Comparison of ENCODE assay signal across 8 cellular contexts in the genomic region with DNA sequence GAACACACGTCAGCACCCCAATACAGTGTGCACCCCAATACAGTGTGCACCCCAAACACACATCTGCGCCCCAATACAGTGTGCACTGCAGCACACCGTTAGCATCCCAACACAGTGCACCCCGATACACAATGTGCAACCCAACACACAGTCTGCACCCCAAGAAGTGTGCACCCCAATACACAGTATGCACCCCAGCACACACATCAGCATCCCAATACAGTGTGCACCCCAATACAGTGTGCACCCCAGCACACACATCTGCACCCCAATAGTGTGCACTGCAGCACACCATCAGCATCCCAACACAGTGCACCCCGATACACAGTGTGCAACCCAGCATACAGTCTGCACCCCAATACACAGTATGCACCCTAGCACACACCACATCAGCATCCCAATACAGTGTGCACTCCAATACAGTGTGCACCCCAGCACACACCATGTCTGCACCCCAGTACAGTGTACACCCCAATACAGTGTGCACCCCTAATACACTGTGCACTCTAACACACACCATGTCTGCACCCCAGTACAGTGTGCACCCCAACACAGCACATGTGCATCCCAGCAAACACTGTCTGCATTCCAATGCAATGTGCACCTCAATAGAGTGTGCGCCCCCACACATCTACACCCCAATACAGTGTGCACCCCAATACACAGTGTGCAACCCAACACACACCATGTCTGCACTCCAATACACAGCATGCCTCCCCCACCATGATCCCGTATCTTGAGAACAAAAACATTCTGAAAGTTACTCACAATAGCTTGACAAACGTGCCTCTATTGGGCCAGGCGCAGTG. TPM values are rescaled to one million over a fixed set of nuclear protein-coding genes. Genes with fewer than 3 reads are reported as not detected.
DNase-seq lines count a peak whose midpoint lies in the region; ATAC-seq and TF ChIP-seq lines count a peak whose summit lies in the region.

No MANE protein-coding gene starts in this region.

- H3K27ac ChIP-seq in BLaER1 = peak overlapping the region; percentile 83
- peak overlapping the region in 1 of 3 donors; percentile 40 for H3K27ac ChIP-seq in right lobe of liver
- peak overlapping the region; percentile 65 for H3K27ac ChIP-seq in vagina

- peaks cover 19% of the 10 kb centered on the region; the same call in 1 of the 2 replicates for H4K20me1 ChIP-seq in BLaER1

- peak overlapping the region; percentile 73 for H3K9ac ChIP-seq in BLaER1

- H3K36me3 Mint-ChIP-seq in activated naive CD4-positive, alpha-beta T cell treated with anti-CD3 and anti-CD28 coated beads, Interleukin-2, amount 50 U/mL, for 72 hours = peaks cover 11 to 13% of the 10 kb centered on the region in 2 donors

- TF ChIP-seq POLR2A in right lobe of liver (IDR thresholded peaks at IDR 0.05) (no peak), vagina (IDR thresholded peaks at IDR 0.05) (no peak)

- peak overlapping the region; percentile 31 to 76 for H3K27ac Mint-ChIP-seq in activated naive CD4-positive, alpha-beta T cell treated with anti-CD3 and anti-CD28 coated beads, Interleukin-2, amount 50 U/mL, for 72 hours

- H3K4me2 ChIP-seq in BLaER1 = peak overlapping the region; percentile 90

- peak; percentile 4 for ATAC-seq in HG02571 (IDR thresholded peaks at IDR 0.05; ENCODE audit: unreplicated experiment)
- no peak for ATAC-seq in activated naive CD4-positive, alpha-beta T cell treated with anti-CD3 and anti-CD28 coated beads, Interleukin-2, amount 50 U/mL, for 72 hours
- no peak for ATAC-seq in right lobe of liver

- DNase-seq in activated naive CD4-positive, alpha-beta T cell treated with anti-CD3 and anti-CD28 coated beads, Interleukin-2, amount 50 U/mL, for 72 hours (ENCODE audit: low spot score in 2 of 2) = no peak
- no peak for DNase-seq in right lobe of liver
- no peak for DNase-seq in vagina (ENCODE audit: extremely low spot score in 2 of 2)
- DNase-seq in OCI-M1 (lab: John Stamatoyannopoulos, UW) = no peak
- DNase-seq in NCI-H128 (lab: John Stamatoyannopoulos, UW; ENCODE audit: unreplicated experiment) = no peak
- DNase-seq in HT-29 (ENCODE audit: low spot score) = no peak

- H3K27me3 ChIP-seq in BLaER1 = no peaks in the 10 kb centered on the region
- H3K27me3 ChIP-seq in right lobe of liver = no peaks in the 10 kb centered on the region
- no peaks in the 10 kb centered on the region for H3K27me3 ChIP-seq in vagina

- H3K9me3 ChIP-seq in BLaER1 (no peaks in the 10 kb centered on the region), right lobe of liver (no peaks in the 10 kb centered on the region), vagina (no peaks in the 10 kb centered on the region)

- H3K9me3 Mint-ChIP-seq in activated naive CD4-positive, alpha-beta T cell treated with anti-CD3 and anti-CD28 coated beads, Interleukin-2, amount 50 U/mL, for 72 hours = no peaks in the 10 kb centered on the region

- H3K4me1 ChIP-seq in BLaER1 (peaks cover 66% of the 10 kb centered on the region), right lobe of liver (peaks cover 0 to 18% (median 3%) of the 10 kb centered on the region in 4 donors), vagina (peaks cover 50% of the 10 kb centered on the region)

- H3K4me3 ChIP-seq in BLaER1 (peak overlapping the region; percentile 91), right lobe of liver (peak overlapping the region; percentile 31 to 91 (median 34)), vagina (peak overlapping the region; percentile 72 to 95)

- TF ChIP-seq CTCF in right lobe of liver (IDR thresholded peaks at IDR 0.05) (no peak), vagina (IDR thresholded peaks at IDR 0.05) (no peak)

- intact Hi-C loops in right lobe of liver (cut with DNase I) (no loop called here), vagina (cut with DNase I) (loop anchor here (10.0 kb wide), 1 partner anchor 108 kb away; no protein-coding TSS in a partner anchor)

- 73% methylated on average over 6 of the region's 9 CpGs for WGBS in right lobe of liver (ENCODE audit: insufficient coverage, low coverage, low lambda C conversion rate, missing lambda C conversion rate)

- peaks cover 21% of the 10 kb centered on the region for H3K36me3 ChIP-seq in BLaER1
- H3K36me3 ChIP-seq in right lobe of liver = no peaks in the 10 kb centered on the region
- H3K36me3 ChIP-seq in vagina = peaks cover 0 to 6% of the 10 kb centered on the region in 2 donors

RNA-seq across cellular contexts. Expression of gene CARS2, which starts 0.9 kb away (rescaled TPM):
- total RNA-seq in activated naive CD4-positive, alpha-beta T cell treated with anti-CD3 and anti-CD28 coated beads, Interleukin-2, amount 50 U/mL, for 72 hours = 10 to 100 TPM; 36.1 to 71.8 TPM
- total RNA-seq in right lobe of liver (10 to 100 TPM; 22.0 to 53.2 (median 27.3) TPM), vagina (65.1 TPM)
- total RNA-seq in HT-29 (2014; rRNA removed; shearing (Covaris generic)) = 88.3 and 107 TPM in 2 replicates

RNA-seq across cellular contexts. Expression of gene ING1, which starts 6.7 kb away (rescaled TPM):
- 10 to 100 TPM; 19.6 to 26.7 TPM for total RNA-seq in activated naive CD4-positive, alpha-beta T cell treated with anti-CD3 and anti-CD28 coated beads, Interleukin-2, amount 50 U/mL, for 72 hours
- total RNA-seq in right lobe of liver = 10 to 100 TPM in 3 of 6 experiments, 1 to 10 TPM in 3; 3.8 to 12.0 (median 8.8) TPM
- 25.5 TPM for total RNA-seq in vagina
- total RNA-seq in HT-29 (2014; rRNA removed; shearing (Covaris generic)) = 59.4 and 61.3 TPM in 2 replicates

Comparison
In these comparisons a context has a peak if more than half of its experiments do, and no peak if none do; other contexts are left out.
1. H3K4me3 ChIP-seq: peak in every context shown above with its lines; median percentile 91 in BLaER1; 84 in vagina; 34 in right lobe of liver.